Comparison of ENCODE assay signal across 13 cellular contexts in genomic region chr5:168575391-168576372, GRCh38. TPM values are rescaled to one million over a fixed set of nuclear protein-coding genes. Genes with fewer than 3 reads are reported as not detected.
DNase-seq lines count a peak whose midpoint lies in the region; FAIRE-seq and TF ChIP-seq lines count a peak whose summit lies in the region.
"Had no signal": no experiment of that assay in that cellular context is flagged by ENCODE, and none has a peak within 500 bp of the region (broad histone marks: within the 10 kb centered on the region; RNA-seq: fewer than 3 reads in every experiment).

No MANE protein-coding gene starts in this region.

- H3K79me2 ChIP-seq in endothelial cell of umbilical vein (ENCODE audit: control insufficient read depth, insufficient read depth, low read length) = peaks cover 79% of the 10 kb centered on the region

- no peaks in the 10 kb centered on the region for H3K36me3 Mint-ChIP-seq in activated naive CD4-positive, alpha-beta T cell treated with anti-CD3 and anti-CD28 coated beads, Interleukin-2, amount 50 U/mL, for 24 hours
- peaks cover 35% of the 10 kb centered on the region for H3K36me3 Mint-ChIP-seq in activated naive CD4-positive, alpha-beta T cell treated with anti-CD3 and anti-CD28 coated beads, Interleukin-2, amount 10 ng/mL, durations not matched to agents 7 days and 5 days

- H3K4me3 ChIP-seq in endothelial cell of umbilical vein (replicated peaks in 1 of 3; ENCODE audit: insufficient read depth in 1 of 3, low read depth in 1 of 3, low read length in 3 of 3) = no peak overlapping the region
- no peak overlapping the region for H3K4me3 ChIP-seq in transverse colon
- H3K4me3 ChIP-seq in colonic mucosa = no peak overlapping the region
- H3K4me3 ChIP-seq: lung, pancreas had no signal

- H3K36me3 ChIP-seq in endothelial cell of umbilical vein (ENCODE audit: control insufficient read depth in 2 of 2, extremely low read depth in 1 of 2, insufficient read depth in 2 of 2, low read length in 2 of 2) = no peaks in the 10 kb centered on the region
- H3K36me3 ChIP-seq in transverse colon = no peaks in the 10 kb centered on the region
- no peaks in the 10 kb centered on the region for H3K36me3 ChIP-seq in colonic mucosa
- H3K36me3 ChIP-seq: pancreas had no signal

- POLR2A ChIA-PET in endothelial cell of umbilical vein (lab: Charles Lee) = no interaction called here

- H3K27ac ChIP-seq in endothelial cell of umbilical vein (ENCODE audit: insufficient read depth, low read depth, low read length) = no peak overlapping the region
- H3K27ac ChIP-seq in transverse colon = peak overlapping the region; percentile 14 to 59 (median 17)
- no peak overlapping the region for H3K27ac ChIP-seq in colonic mucosa
- H3K27ac ChIP-seq: pancreas had no signal

- TF ChIP-seq CTCF in endothelial cell of umbilical vein (IDR thresholded peaks at IDR 0.05; ENCODE audit: extremely low read depth in 1 of 2, insufficient read depth in 1 of 2, low read depth in 1 of 2, low read length in 2 of 2) (no peak), transverse colon (IDR thresholded peaks at IDR 0.05) (no peak), colonic mucosa (IDR thresholded peaks at IDR 0.05) (no peak)

- H3K9me3 Mint-ChIP-seq in activated naive CD4-positive, alpha-beta T cell treated with anti-CD3 and anti-CD28 coated beads, Interleukin-2, amount 50 U/mL, for 24 hours = no peaks in the 10 kb centered on the region
- peaks cover 2% of the 10 kb centered on the region for H3K9me3 Mint-ChIP-seq in activated naive CD4-positive, alpha-beta T cell treated with anti-CD3 and anti-CD28 coated beads, Interleukin-2, amount 10 ng/mL, durations not matched to agents 7 days and 5 days

- H4K20me1 ChIP-seq in endothelial cell of umbilical vein (replicated peaks; ENCODE audit: control insufficient read depth, extremely low read depth, insufficient read depth, low read length) = peaks cover 8% of the 10 kb centered on the region

- BruUV-seq in endothelial cell of umbilical vein (replicated peaks; lab: Mats Ljungman, UMichigan) = no TSS peak

- peak overlapping the region; percentile 20 for H3K27ac Mint-ChIP-seq in activated naive CD4-positive, alpha-beta T cell treated with anti-CD3 and anti-CD28 coated beads, Interleukin-2, amount 50 U/mL, for 24 hours
- H3K27ac Mint-ChIP-seq in activated naive CD4-positive, alpha-beta T cell treated with anti-CD3 and anti-CD28 coated beads, Interleukin-2, amount 10 ng/mL, durations not matched to agents 7 days and 5 days = no peak overlapping the region
- H3K27ac Mint-ChIP-seq: activated naive CD8-positive, alpha-beta T cell treated with anti-CD3 and anti-CD28 coated beads, Interleukin-2, amount 10 ng/mL, durations not matched to agents 7 days and 5 days had no signal

- H2AFZ ChIP-seq in endothelial cell of umbilical vein (ENCODE audit: low read depth, low read length) = no peak overlapping the region

- no peaks in the 10 kb centered on the region for H3K27me3 ChIP-seq in endothelial cell of umbilical vein (ENCODE audit: control insufficient read depth in 2 of 2, insufficient read depth in 2 of 2, low read length in 2 of 2)
- H3K27me3 ChIP-seq in transverse colon = no peaks in the 10 kb centered on the region
- H3K27me3 ChIP-seq in colonic mucosa = no peaks in the 10 kb centered on the region
- H3K27me3 ChIP-seq: pancreas had no signal

- WGBS in transverse colon (ENCODE audit: low coverage in 1 of 2), 2 donors = 81 to 86% methylated on average over 6 to 7 of the region's 7 CpGs

- intact Hi-C loops in endothelial cell of umbilical vein (cut with micrococcal nuclease) (loop anchor here (5.0 kb wide), 1 partner anchor 1397 kb away; no protein-coding TSS in a partner anchor), transverse colon (cut with DNase I; ENCODE audit: low total_unique reads) (no loop called here), colonic mucosa (cut with DNase I) (no loop called here)

- H3K9ac ChIP-seq in endothelial cell of umbilical vein (replicated peaks; ENCODE audit: extremely low read depth, insufficient read depth, low read length) (no peak overlapping the region), colonic mucosa (ENCODE audit: low read depth in 2 of 2, low read length in 2 of 2) (peak overlapping the region in 1 of 2 donors; percentile 9)

- TF ChIP-seq EP300 in transverse colon (IDR thresholded peaks at IDR 0.05; ENCODE audit: low read depth) = no peak

- H3K4me1 ChIP-seq in endothelial cell of umbilical vein (ENCODE audit: control insufficient read depth, extremely low read depth, insufficient read depth, low read length) (peaks cover 24% of the 10 kb centered on the region), transverse colon (peaks cover 13 to 47% (median 30%) of the 10 kb centered on the region in 4 donors), colonic mucosa (peaks cover 6% of the 10 kb centered on the region)

- dilution Hi-C loops in endothelial cell of umbilical vein (cut with MboI; ENCODE audit: extremely low pct_ligation_motif_present, low sequenced_read_pairs) = no loop called here

- H3K4me2 ChIP-seq in endothelial cell of umbilical vein (ENCODE audit: insufficient read depth, low read length) = peak overlapping the region; percentile 52

- CTCF ChIA-PET in activated naive CD4-positive, alpha-beta T cell treated with anti-CD3 and anti-CD28 coated beads, Interleukin-2, amount 10 ng/mL, durations not matched to agents 7 days and 5 days (lab: Charles Lee) = no interaction called here
- CTCF ChIA-PET in endothelial cell of umbilical vein (lab: Charles Lee) = interaction anchor here (0.7 kb wide), 1 partner anchor 19 kb away, joined by 3 read pairs; no protein-coding TSS in a partner anchor

- peaks cover 52% of the 10 kb centered on the region for H3K4me1 Mint-ChIP-seq in activated naive CD4-positive, alpha-beta T cell treated with anti-CD3 and anti-CD28 coated beads, Interleukin-2, amount 50 U/mL, for 24 hours
- peaks cover 40% of the 10 kb centered on the region for H3K4me1 Mint-ChIP-seq in activated naive CD4-positive, alpha-beta T cell treated with anti-CD3 and anti-CD28 coated beads, Interleukin-2, amount 10 ng/mL, durations not matched to agents 7 days and 5 days

- TF ChIP-seq POLR2A in endothelial cell of umbilical vein (IDR thresholded peaks at IDR 0.05; ENCODE audit: low read depth, low read length) (no peak), transverse colon (IDR thresholded peaks at IDR 0.05) (no peak)

- H3K9me3 ChIP-seq in endothelial cell of umbilical vein (replicated peaks; ENCODE audit: control insufficient read depth, insufficient read depth, low read length) = no peaks in the 10 kb centered on the region
- H3K9me3 ChIP-seq in transverse colon = no peaks in the 10 kb centered on the region
- no peaks in the 10 kb centered on the region for H3K9me3 ChIP-seq in colonic mucosa
- H3K9me3 ChIP-seq: pancreas had no signal

- no peak for DNase-seq in activated naive CD4-positive, alpha-beta T cell treated with anti-CD3 and anti-CD28 coated beads, Interleukin-2, amount 10 ng/mL, durations not matched to agents 7 days and 5 days
- DNase-seq in RKO (ENCODE audit: low spot score) (peak; percentile 34), endothelial cell of umbilical vein (ENCODE audit: low read depth, low spot score) (no peak), transverse colon (no peak), SIG-M5 treated with dmso at 0.1 percent for 504 hours (lab: John Stamatoyannopoulos, UW; ENCODE audit: unreplicated experiment) (no peak), colonic mucosa (no peak), RPMI8226 (no peak)
- DNase-seq: activated CD8-positive, alpha-beta memory T cell treated with anti-CD3 and anti-CD28 coated beads for 24 hours; activated naive CD8-positive, alpha-beta T cell treated with anti-CD3 and anti-CD28 coated beads, Interleukin-2, amount 10 ng/mL, durations not matched to agents 7 days and 5 days; MV-4-11; pancreas had no signal

- FAIRE-seq in endothelial cell of umbilical vein (lab: Jason Lieb, UNC) = no peak
- FAIRE-seq: pancreas had no signal

- H3K9me1 ChIP-seq in endothelial cell of umbilical vein (replicated peaks; ENCODE audit: control insufficient read depth, extremely low read depth, insufficient read depth, low read length) = no peaks in the 10 kb centered on the region

- in situ Hi-C loops in transverse colon (cut with MboI; ENCODE audit: low pct_ligation_motif_present in 1 of 4, low pct_unique_long_range_greater_than_20kb in 1 of 4, low sequenced_read_pairs in 3 of 4) = no loop called here

- peak overlapping the region; percentile 27 for H3K4me3 Mint-ChIP-seq in activated naive CD4-positive, alpha-beta T cell treated with anti-CD3 and anti-CD28 coated beads, Interleukin-2, amount 50 U/mL, for 24 hours
- no peak overlapping the region for H3K4me3 Mint-ChIP-seq in activated naive CD4-positive, alpha-beta T cell treated with anti-CD3 and anti-CD28 coated beads, Interleukin-2, amount 10 ng/mL, durations not matched to agents 7 days and 5 days
- H3K4me3 Mint-ChIP-seq: activated naive CD8-positive, alpha-beta T cell treated with anti-CD3 and anti-CD28 coated beads, Interleukin-2, amount 10 ng/mL, durations not matched to agents 7 days and 5 days had no signal

- no peaks in the 10 kb centered on the region for H3K27me3 Mint-ChIP-seq in activated naive CD4-positive, alpha-beta T cell treated with anti-CD3 and anti-CD28 coated beads, Interleukin-2, amount 50 U/mL, for 24 hours
- no peaks in the 10 kb centered on the region for H3K27me3 Mint-ChIP-seq in activated naive CD4-positive, alpha-beta T cell treated with anti-CD3 and anti-CD28 coated beads, Interleukin-2, amount 10 ng/mL, durations not matched to agents 7 days and 5 days
- H3K27me3 Mint-ChIP-seq: activated naive CD8-positive, alpha-beta T cell treated with anti-CD3 and anti-CD28 coated beads, Interleukin-2, amount 10 ng/mL, durations not matched to agents 7 days and 5 days had no signal

RNA-seq across cellular contexts. Expression of gene PANK3, which starts 3.5 kb away (rescaled TPM):
- total RNA-seq in endothelial cell of umbilical vein = 77.0 and 78.8 TPM in 2 replicates
- polyA plus RNA-seq in endothelial cell of umbilical vein = 6.0 and 8.1 TPM in 2 replicates
- 8.8 and 10.0 TPM in 2 replicates for polyA plus RNA-seq in endothelial cell of umbilical vein (2011; cell fraction: cytosol; rRNA removed)
- 24.1 and 30.1 TPM in 2 replicates for polyA plus RNA-seq in endothelial cell of umbilical vein (2011; cell fraction: nucleus; rRNA removed)
- 18.1 and 42.6 TPM in 2 replicates for polyA plus RNA-seq in endothelial cell of umbilical vein (2012)
- polyA minus RNA-seq in endothelial cell of umbilical vein = 16.9 and 18.2 TPM in 2 replicates
- 35.9 TPM for polyA minus RNA-seq in endothelial cell of umbilical vein (2011; cell fraction: cytosol; rRNA and poly(A)+ RNA removed)
- 24.9 and 35.1 TPM in 2 replicates for polyA minus RNA-seq in endothelial cell of umbilical vein (2011; cell fraction: nucleus; rRNA and poly(A)+ RNA removed)
- total RNA-seq in transverse colon = 10 to 100 TPM; 48.6 to 93.8 (median 61.2) TPM
- 100 to 1,000 TPM; 114 to 190 TPM for total RNA-seq in colonic mucosa

RNA-seq across cellular contexts. Expression of gene FBLL1, which starts 46.6 kb away (rescaled TPM):
- total RNA-seq in endothelial cell of umbilical vein (0.44 and 0.48 TPM in 2 replicates), transverse colon (under 1 TPM in 1 of 4 donors, not detected in 3; 0.96 TPM), colonic mucosa (under 1 TPM in 1 of 2 donors, not detected in 1; 0.58 TPM)
- 2.5 and 4.2 TPM in 2 replicates for polyA plus RNA-seq in endothelial cell of umbilical vein
- polyA plus RNA-seq in endothelial cell of umbilical vein (2011; cell fraction: cytosol; rRNA removed) = 0.94 and 1.2 TPM in 2 replicates
- 0.88 and 0.91 TPM in 2 replicates for polyA plus RNA-seq in endothelial cell of umbilical vein (2011; cell fraction: nucleus; rRNA removed)
- 0.43 and 0.75 TPM in 2 replicates for polyA plus RNA-seq in endothelial cell of umbilical vein (2012)
- 1.3 and 1.6 TPM in 2 replicates for polyA minus RNA-seq in endothelial cell of umbilical vein
- polyA minus RNA-seq in endothelial cell of umbilical vein (2011; cell fraction: cytosol; rRNA and poly(A)+ RNA removed) = not detected
- 0.67 TPM in 1 of 2 replicates, not detected in the other for polyA minus RNA-seq in endothelial cell of umbilical vein (2011; cell fraction: nucleus; rRNA and poly(A)+ RNA removed)
- total RNA-seq: activated naive CD8-positive, alpha-beta T cell treated with anti-CD3 and anti-CD28 coated beads, Interleukin-2, amount 10 ng/mL, durations not matched to agents 7 days and 5 days had no signal

Comparison
In these comparisons a context has a peak if more than half of its experiments do, and no peak if none do; other contexts are left out.
1. H3K27ac ChIP-seq: peak in transverse colon (4 of 4); none in endothelial cell of umbilical vein (single experiment) and colonic mucosa (single experiment).